ENCODE assay signal across 1 cellular context in genomic region chr17:46733837-46734516, GRCh38.
TF ChIP-seq lines count a peak whose summit lies in the region.

No MANE protein-coding gene starts in this region.

TF ChIP-seq in SK-N-SH treated with all-trans-retinoic acid at 6 μM for 48 hours, 23 proteins besides CTCF, POLR2A, EP300 and RAD21 (continued from another document):
- TF ChIP-seq BACH2 (CRISPR knock-in tag; IDR thresholded peaks at IDR 0.05; ENCODE audit: borderline replicate concordance) (no peak), ZFP30 (CRISPR knock-in tag; IDR thresholded peaks at IDR 0.05) (no peak), PPARA (CRISPR knock-in tag; IDR thresholded peaks at IDR 0.05; ENCODE audit: borderline replicate concordance) (no peak), RARB (CRISPR knock-in tag; IDR thresholded peaks at IDR 0.05) (0 out of 2 replicates have a peak, but pooled peaks have one; percentile 70)
